In the genomic region with DNA sequence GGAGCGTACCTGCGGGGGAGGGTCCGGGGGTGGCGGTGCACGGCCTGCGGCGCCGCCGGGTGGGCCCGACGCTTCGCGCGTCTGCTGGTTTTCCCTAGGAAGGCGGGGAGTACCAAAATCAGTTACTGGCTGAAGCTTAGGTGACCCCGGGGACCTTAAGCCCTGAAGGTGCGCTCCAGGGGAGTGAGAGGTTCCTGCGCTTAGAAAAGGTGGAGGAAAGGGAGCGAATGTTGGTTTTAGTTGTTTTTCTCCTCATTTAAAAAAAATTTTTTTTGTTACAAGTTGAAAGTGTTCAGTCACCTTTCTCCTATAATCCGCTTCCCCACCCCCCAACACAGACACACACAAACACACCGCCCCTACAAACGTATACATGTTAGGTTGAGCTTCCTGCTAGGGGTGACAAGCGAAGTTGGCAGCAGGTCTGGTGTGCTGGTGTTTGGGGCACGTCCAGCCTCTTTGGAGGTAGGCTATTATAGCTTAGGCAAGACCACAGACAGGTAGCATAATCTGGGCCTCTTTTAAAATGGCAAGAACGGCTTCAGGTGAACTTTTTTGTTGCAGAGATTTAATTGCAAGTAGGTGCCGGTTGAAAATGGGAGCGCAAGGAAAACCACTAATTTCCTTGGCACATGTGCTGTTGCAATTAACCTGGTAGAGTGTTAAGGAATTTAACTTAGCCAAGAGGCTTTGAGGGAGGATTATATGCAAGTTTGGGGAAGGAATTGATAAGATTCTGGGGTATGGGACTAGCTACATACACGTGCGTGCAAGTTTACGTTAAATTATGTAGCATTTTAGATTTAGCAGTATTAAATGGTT, we compare ENCODE assay signal across 8 cellular contexts. TPM values are rescaled to one million over a fixed set of nuclear protein-coding genes. Genes with fewer than 3 reads are reported as not detected.
DNase-seq lines count a peak whose midpoint lies in the region; ATAC-seq and TF ChIP-seq lines count a peak whose summit lies in the region.

No MANE protein-coding gene starts in this region.

- DNase-seq in AG09309 (ENCODE audit: low read depth) (no peak), Kasumi-1 (lab: John Stamatoyannopoulos, UW) (peak; percentile 40 to 60), dermis microvascular lymphatic vessel endothelial cell (ENCODE audit: low read depth in 2 of 2) (peak; percentile 44 to 56), stomach (peak; percentile 66)
- DNase-seq in activated CD4-positive, alpha-beta T cell treated with anti-CD3 and anti-CD28 coated beads for 24 hours (ENCODE audit: low read depth in 2 of 2): peak; percentile 13 to 23

- no peaks in the 10 kb centered on the region for H3K27me3 ChIP-seq in stomach

- no peak for TF ChIP-seq EP300 in stomach (IDR thresholded peaks at IDR 0.05)

- WGBS in mesodermal cell (ENCODE audit: insufficient coverage in 2 of 2), 2 experiments: 7 to 14% methylated on average over 11 to 22 of the region's 30 CpGs
- WGBS in stomach, 5 donors: 1 to 2% (median 1%) methylated on average over 24 to 30 of the region's 30 CpGs

- ATAC-seq in GM19397 (IDR thresholded peaks at IDR 0.05; ENCODE audit: unreplicated experiment): peak; percentile 12
- no peak for ATAC-seq in HG03469 (IDR thresholded peaks at IDR 0.05; ENCODE audit: unreplicated experiment)

- H3K27ac ChIP-seq in mesodermal cell (ENCODE audit: low read depth, low read length, severe bottlenecking) (peak overlapping the region; percentile 76), stomach (peak overlapping the region; percentile 91 to 98 (median 95))

- TF ChIP-seq POLR2A in stomach (IDR thresholded peaks at IDR 0.05): no peak

- peak overlapping the region; percentile 74 for H3K4me3 ChIP-seq in AG09309 (ENCODE audit: control insufficient read depth, low read depth, low read length)
- H3K4me3 ChIP-seq in mesodermal cell (ENCODE audit: extremely low read depth, insufficient read depth, low read length, poor library complexity, severe bottlenecking): peak overlapping the region; percentile 91
- peak overlapping the region; percentile 85 to 97 (median 94) for H3K4me3 ChIP-seq in stomach

- TF ChIP-seq CTCF in AG09309 (IDR thresholded peaks at IDR 0.05; ENCODE audit: control insufficient read depth, insufficient read depth, low read depth, low read length, missing control alignments): no peak
- no peak for TF ChIP-seq CTCF in stomach (IDR thresholded peaks at IDR 0.05)

- H3K4me1 ChIP-seq in mesodermal cell (ENCODE audit: control insufficient read depth, insufficient read depth, low read length, poor library complexity, severe bottlenecking) (peaks cover 17% of the 10 kb centered on the region), stomach (peaks cover 49 to 83% (median 71%) of the 10 kb centered on the region in 4 donors)

- H3K9me3 ChIP-seq in mesodermal cell (ENCODE audit: control insufficient read depth, low read length) (no peaks in the 10 kb centered on the region), stomach (no peaks in the 10 kb centered on the region)

- intact Hi-C loops in stomach (cut with DNase I; ENCODE audit: low total_unique reads): no loop called here

- H3K36me3 ChIP-seq in mesodermal cell (ENCODE audit: control insufficient read depth, insufficient read depth, low read length): peaks cover 5% of the 10 kb centered on the region
- no peaks in the 10 kb centered on the region for H3K36me3 ChIP-seq in stomach

RNA-seq across cellular contexts. Expression of gene ADD3, which starts 0.9 kb away (rescaled TPM):
- total RNA-seq in dermis microvascular lymphatic vessel endothelial cell (292 and 439 TPM in 2 replicates), stomach (100 to 1,000 TPM in 3 of 5 donors, 10 to 100 TPM in 2; 66.0 to 600 (median 222) TPM)
- 124 TPM for polyA plus RNA-seq in mesodermal cell (2013, experiment 1 of 2)
- 155 TPM for polyA plus RNA-seq in mesodermal cell (2013, experiment 2 of 2)
- 10 to 100 TPM; 22.9 to 64.9 (median 36.4) TPM for polyA plus RNA-seq in stomach
